26 cellular contexts compared by ENCODE assay signal in genomic region chr5:130975299-130975698, GRCh38.
DNase-seq lines count a peak whose midpoint lies in the region; ATAC-seq and TF ChIP-seq lines count a peak whose summit lies in the region.
"Had no signal": no experiment of that assay in that cellular context is flagged by ENCODE, and none has a peak within 500 bp of the region (broad histone marks: within the 10 kb centered on the region; RNA-seq: fewer than 3 reads in every experiment).

No MANE protein-coding gene starts in this region.

- no peak for TF ChIP-seq POLR2A in Peyer's patch (IDR thresholded peaks at IDR 0.05)

- H3K4me1 ChIP-seq in HUES48 (ENCODE audit: control insufficient read depth, insufficient read depth, low read length) (peaks cover 21% of the 10 kb centered on the region), mammary epithelial cell (ENCODE audit: insufficient read depth, low read length) (peaks cover 26% of the 10 kb centered on the region), parathyroid adenoma (no peaks in the 10 kb centered on the region), Peyer's patch (no peaks in the 10 kb centered on the region)
- H3K4me1 ChIP-seq: A549 had no signal

- intact Hi-C loops in mammary epithelial cell (cut with micrococcal nuclease): no loop called here
- intact Hi-C loops in left colon (cut with DNase I, micrococcal nuclease): no loop called here

- ATAC-seq in left colon (peak; percentile 84), GM19463 (IDR thresholded peaks at IDR 0.05; ENCODE audit: unreplicated experiment) (no peak)
- ATAC-seq: A549; CD8-positive, alpha-beta T cell; GM12878; Panc1 had no signal

- H3K27ac ChIP-seq in HUES48 (ENCODE audit: low read depth, low read length) (peak overlapping the region; percentile 39), mammary epithelial cell (ENCODE audit: insufficient read depth, low read depth, low read length) (peak overlapping the region; percentile 47), parathyroid adenoma (no peak overlapping the region), Peyer's patch (no peak overlapping the region)
- H3K27ac ChIP-seq: A549, C4-2B had no signal

- DNase-seq in mammary epithelial cell (peak; percentile 62), left colon (no peak), Ammon's horn (ENCODE audit: low spot score) (no peak), Peyer's patch (no peak)
- no peak for DNase-seq in activated naive CD4-positive, alpha-beta T cell (lab: John Stamatoyannopoulos, UW)
- DNase-seq: CD8-positive, alpha-beta T cell; DMS 273 treated with DMSO at 0.1 percent for 48 hours; DMS79; EL; GDM1; IMR-90; KG1; NCI-H1048; NCI-H1694; NCI-H2029 treated with DMSO at 0.1 percent for 48 hours; NCI-H2227 treated with DMSO at 0.1 percent for 48 hours; NCI-H510A; NCI-H69; SHP77 treated with DMSO at 0.1 percent for 48 hours had no signal

- in situ Hi-C loops in mammary epithelial cell (cut with MboI; ENCODE audit: low sequenced_read_pairs in 2 of 2): no loop called here

- H3K9me3 ChIP-seq in HUES48 (ENCODE audit: control insufficient read depth, insufficient read depth, low read length) (no peaks in the 10 kb centered on the region), mammary epithelial cell (replicated peaks; ENCODE audit: insufficient read depth, low read length) (peaks cover 2% of the 10 kb centered on the region), parathyroid adenoma (ENCODE audit: control insufficient read depth, low read length) (no peaks in the 10 kb centered on the region), Peyer's patch (no peaks in the 10 kb centered on the region)
- H3K9me3 ChIP-seq: A549 had no signal

- H3K9ac ChIP-seq in HUES48 (ENCODE audit: low read depth, low read length): no peak overlapping the region
- no peak overlapping the region for H3K9ac ChIP-seq in mammary epithelial cell (ENCODE audit: insufficient read depth, low read length)
- no peak overlapping the region for H3K9ac ChIP-seq in parathyroid adenoma

- H3K4me2 ChIP-seq in mammary epithelial cell (ENCODE audit: insufficient read depth, low read depth, low read length) (peak overlapping the region; percentile 39), parathyroid adenoma (ENCODE audit: low read length) (no peak overlapping the region)
- H3K4me2 ChIP-seq: A549 had no signal

- BruUV-seq in mammary epithelial cell (replicated peaks; lab: Mats Ljungman, UMichigan): no TSS peak

- dilution Hi-C loops in mammary epithelial cell (cut with HindIII; ENCODE audit: low sequenced_read_pairs): no loop called here

- H4K20me1 ChIP-seq in mammary epithelial cell (ENCODE audit: insufficient read depth, low read length): no peaks in the 10 kb centered on the region

- WGBS in mammary epithelial cell (ENCODE audit: low coverage, missing lambda C conversion rate): 50% methylated on average over 2 of the region's 2 CpGs

- TF ChIP-seq CTCF in mammary epithelial cell (conservative IDR thresholded peaks at IDR 0.05 in 1 of 2, IDR thresholded peaks at IDR 0.05 in 1 of 2; ENCODE audit: extremely low read depth in 1 of 2, insufficient read depth in 1 of 2, low read depth in 1 of 2, low read length in 2 of 2) (no peak), parathyroid adenoma (IDR thresholded peaks at IDR 0.05) (no peak), Peyer's patch (IDR thresholded peaks at IDR 0.05) (no peak)

- CTCF ChIA-PET in mammary epithelial cell (lab: Charles Lee; ENCODE audit: low non-redundant PET): no interaction called here

- peak overlapping the region; percentile 49 for H2AFZ ChIP-seq in mammary epithelial cell (ENCODE audit: low read depth, low read length)
- peak overlapping the region; percentile 17 for H2AFZ ChIP-seq in parathyroid adenoma

- H3K36me3 ChIP-seq in HUES48 (ENCODE audit: control insufficient read depth, insufficient read depth, low read length) (no peaks in the 10 kb centered on the region), mammary epithelial cell (ENCODE audit: insufficient read depth, low read length) (no peaks in the 10 kb centered on the region), parathyroid adenoma (ENCODE audit: control insufficient read depth, insufficient read depth, low read length) (no peaks in the 10 kb centered on the region), Peyer's patch (no peaks in the 10 kb centered on the region)

- H3K27me3 ChIP-seq in HUES48 (ENCODE audit: control insufficient read depth, insufficient read depth, low read length): no peaks in the 10 kb centered on the region
- no peaks in the 10 kb centered on the region for H3K27me3 ChIP-seq in mammary epithelial cell (ENCODE audit: insufficient read depth, low read length)
- H3K27me3 ChIP-seq in parathyroid adenoma (ENCODE audit: control insufficient read depth, insufficient read depth, low read length): no peaks in the 10 kb centered on the region
- H3K27me3 ChIP-seq in Peyer's patch: no peaks in the 10 kb centered on the region

- H3K79me2 ChIP-seq in mammary epithelial cell (ENCODE audit: insufficient read depth, low read length) (no peaks in the 10 kb centered on the region), parathyroid adenoma (no peaks in the 10 kb centered on the region)

- H3K4me3 ChIP-seq in HUES48 (ENCODE audit: low read depth, low read length): no peak overlapping the region
- no peak overlapping the region for H3K4me3 ChIP-seq in mammary epithelial cell (replicated peaks in 1 of 3; ENCODE audit: insufficient read depth in 1 of 3, low read depth in 2 of 3, low read length in 3 of 3)
- H3K4me3 ChIP-seq in parathyroid adenoma (ENCODE audit: low read depth, low read length): no peak overlapping the region
- no peak overlapping the region for H3K4me3 ChIP-seq in Peyer's patch
- H3K4me3 ChIP-seq: A549, GM12878 had no signal

Comparison
In these comparisons a context has a peak if more than half of its experiments do, and no peak if none do; other contexts are left out.
1. H3K27ac ChIP-seq: peak in HUES48 (single experiment) and mammary epithelial cell (single experiment); none in parathyroid adenoma (single experiment) and Peyer's patch (0 of 4).